ENCODE assay signal across 8 cellular contexts in genomic region chr9:116646661-116647514, GRCh38. TPM values are rescaled to one million over a fixed set of nuclear protein-coding genes. Genes with fewer than 3 reads are reported as not detected.
DNase-seq lines count a peak whose midpoint lies in the region; ATAC-seq and TF ChIP-seq lines count a peak whose summit lies in the region.

No MANE protein-coding gene starts in this region.

- peak; percentile 47 for ATAC-seq in GM21367 (IDR thresholded peaks at IDR 0.05; ENCODE audit: unreplicated experiment)

- no peak overlapping the region for H3K4me3 ChIP-seq in dorsolateral prefrontal cortex

- TF ChIP-seq CTCF in dorsolateral prefrontal cortex (IDR thresholded peaks at IDR 0.05 in 54 of 56, conservative IDR thresholded peaks at IDR 0.05 in 2 of 56; ENCODE audit: low read depth in 1 of 56, partially characterized antibody in 56 of 56) = peak in 55 of 56 donors; percentile 21 to 77 (median 60)

- in situ Hi-C loops in Caki2 (cut with HindIII; ENCODE audit: low pct_unique_long_range_greater_than_20kb, low sequenced_read_pairs) = no loop called here

- H3K27ac ChIP-seq in dorsolateral prefrontal cortex = no peak overlapping the region

- peak; percentile 36 for DNase-seq in Caki2 (ENCODE audit: low read depth)
- peak; percentile 63 for DNase-seq in NCI-H69 (lab: John Stamatoyannopoulos, UW)
- DNase-seq in dorsolateral prefrontal cortex = no peak
- peak; percentile 14 for DNase-seq in mucosa of gallbladder (ENCODE audit: low spot score)
- DNase-seq in GM19238 (ENCODE audit: insufficient read length, low spot score) = no peak
- DNase-seq in NCI-H526 treated with DMSO at 0.1 percent for 48 hours (lab: John Stamatoyannopoulos, UW) = no peak
- no peak for DNase-seq in NCI-H1048 (lab: John Stamatoyannopoulos, UW)

- intact Hi-C loops in dorsolateral prefrontal cortex (cut with DNase I) = loop anchor here in 1 of 2 donors (5.0 kb wide), 1 partner anchor 1055 kb away; no protein-coding TSS in a partner anchor

- H3K27me3 ChIP-seq in dorsolateral prefrontal cortex = no peaks in the 10 kb centered on the region

RNA-seq across cellular contexts. Expression of gene TRIM32, which starts 40.2 kb away (rescaled TPM):
- 11.2 and 16.3 TPM in 2 replicates for total RNA-seq in Caki2 (2014; rRNA removed; shearing (Covaris generic); ENCODE audit: low replicate concordance)
- total RNA-seq in dorsolateral prefrontal cortex (10 to 100 TPM; 11.2 to 39.5 (median 27.9) TPM), mucosa of gallbladder (28.7 TPM)

Comparison
In these comparisons a context has a peak if more than half of its experiments do, and no peak if none do; other contexts are left out.
1. DNase-seq: peak in Caki2 (single experiment), NCI-H69 (single experiment) and mucosa of gallbladder (single experiment); none in dorsolateral prefrontal cortex (0 of 10), GM19238 (single experiment), NCI-H526 treated with DMSO at 0.1 percent for 48 hours (single experiment) and NCI-H1048 (single experiment).